In the genomic region with DNA sequence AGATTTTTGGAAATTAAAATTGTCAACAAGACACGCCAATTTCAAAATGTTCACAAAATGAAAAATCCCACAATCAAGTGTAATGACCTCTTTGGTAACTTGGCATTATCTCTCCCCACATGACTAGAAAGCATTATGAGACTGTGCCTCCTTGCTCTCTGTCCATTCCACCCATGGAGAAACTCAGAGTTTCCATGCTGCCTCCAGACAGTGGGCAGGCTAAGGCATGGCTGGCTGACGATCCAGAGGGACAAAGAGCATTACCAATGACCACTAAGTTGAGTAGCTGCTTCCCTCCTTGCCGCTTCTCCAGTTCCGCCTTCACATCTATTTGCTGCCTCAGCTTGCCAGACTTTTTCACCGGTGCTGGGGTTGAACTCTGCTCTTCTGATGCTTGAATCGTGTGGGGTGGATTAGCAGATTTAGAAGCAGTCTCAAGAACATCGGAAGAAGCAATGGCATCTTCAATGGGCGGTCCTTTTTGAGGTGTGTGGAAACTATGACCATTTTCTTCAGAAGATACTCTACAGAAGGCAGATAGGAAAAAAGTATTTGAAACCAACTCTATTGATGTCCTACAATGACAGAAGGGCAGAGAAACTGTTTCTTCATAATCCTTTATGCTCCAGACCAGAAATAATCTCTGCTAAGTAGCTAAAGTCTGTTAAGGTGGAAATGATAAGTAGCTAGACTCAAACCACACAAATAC, we compare ENCODE assay signal across 22 cellular contexts. TPM values are rescaled to one million over a fixed set of nuclear protein-coding genes. Genes with fewer than 3 reads are reported as not detected.
A peak's percentile ranks its signal among the peaks of the same experiment; 100 is the strongest.
DNase-seq lines count a peak whose midpoint lies in the region; ATAC-seq, FAIRE-seq and TF ChIP-seq lines count a peak whose summit lies in the region.
"Had no signal": no experiment of that assay in that cellular context is flagged by ENCODE, and none has a peak within 500 bp of the region (broad histone marks: within the 10 kb centered on the region; RNA-seq: fewer than 3 reads in every experiment).

No MANE protein-coding gene starts in this region.

- no peak for TF ChIP-seq CTCF in WERI-Rb-1 (IDR thresholded peaks at IDR 0.05; ENCODE audit: low read depth, low read length)
- TF ChIP-seq CTCF in K562 (IDR thresholded peaks at IDR 0.05 in 2 of 3, conservative IDR thresholded peaks at IDR 0.05 in 1 of 3; ENCODE audit: insufficient read depth in 2 of 3, low read depth in 1 of 3, low read length in 3 of 3) = no peak

- H3K4me1 ChIP-seq in CD4-positive, CD25-positive, alpha-beta regulatory T cell (ENCODE audit: control insufficient read depth, insufficient read depth, low read length, poor library complexity, severe bottlenecking) = peaks cover 4% of the 10 kb centered on the region
- H3K4me1 ChIP-seq in K562 (replicated peaks in 1 of 2; ENCODE audit: control insufficient read depth in 2 of 2, insufficient read depth in 2 of 2, low read length in 2 of 2) = no peaks in the 10 kb centered on the region
- H3K4me1 ChIP-seq: Caco-2 had no signal

- no peaks in the 10 kb centered on the region for H3K9me3 ChIP-seq in CD4-positive, CD25-positive, alpha-beta regulatory T cell (ENCODE audit: control insufficient read depth in 2 of 2, low read length in 2 of 2)
- H3K9me3 ChIP-seq in WERI-Rb-1 (ENCODE audit: severe bottlenecking) = no peaks in the 10 kb centered on the region
- no peaks in the 10 kb centered on the region for H3K9me3 ChIP-seq in K562 (replicated peaks; ENCODE audit: control insufficient read depth, insufficient read depth, low read depth, low read length)
- H3K9me3 ChIP-seq: Caco-2 had no signal

- H4K20me1 ChIP-seq in K562 (replicated peaks; ENCODE audit: control insufficient read depth, insufficient read depth, low read length) = no peaks in the 10 kb centered on the region

- no peak overlapping the region for H3K4me3 Mint-ChIP-seq in activated CD4-positive, alpha-beta T cell treated with anti-CD3 and anti-CD28 coated beads for 36 hours
- H3K4me3 Mint-ChIP-seq in activated CD4-positive, alpha-beta T cell treated with anti-CD3 and anti-CD28 coated beads, Interleukin-2, amount 10 ng/mL, durations not matched to agents 7 days and 5 days = no peak overlapping the region
- peak overlapping the region in 1 of 4 donors; percentile 52 for H3K4me3 Mint-ChIP-seq in CD4-positive, CD25-positive, alpha-beta regulatory T cell
- no peak overlapping the region for H3K4me3 Mint-ChIP-seq in stimulated activated memory B cell treated with anti-CD40 and anti-IgM and Interleukin-4, amounts not matched to agents 10 μg/mL and 1 μg/mL and 100 μg/mL, for 72 hours
- H3K4me3 Mint-ChIP-seq: CD14-positive monocyte had no signal

- no peak overlapping the region for H3K4me2 ChIP-seq in K562 (ENCODE audit: insufficient read depth, low read length)
- H3K4me2 ChIP-seq: PC-9 had no signal

- H3K4me1 Mint-ChIP-seq in activated CD4-positive, alpha-beta T cell treated with anti-CD3 and anti-CD28 coated beads for 36 hours = peaks cover 19% of the 10 kb centered on the region
- peaks cover 5% of the 10 kb centered on the region for H3K4me1 Mint-ChIP-seq in activated CD4-positive, alpha-beta T cell treated with anti-CD3 and anti-CD28 coated beads, Interleukin-2, amount 10 ng/mL, durations not matched to agents 7 days and 5 days
- H3K4me1 Mint-ChIP-seq in CD4-positive, CD25-positive, alpha-beta regulatory T cell = peaks cover 10 to 26% (median 22%) of the 10 kb centered on the region in 4 donors
- no peaks in the 10 kb centered on the region for H3K4me1 Mint-ChIP-seq in stimulated activated memory B cell treated with anti-CD40 and anti-IgM and Interleukin-4, amounts not matched to agents 10 μg/mL and 1 μg/mL and 100 μg/mL, for 72 hours
- H3K4me1 Mint-ChIP-seq: CD14-positive monocyte had no signal

- H3K9me1 ChIP-seq in K562 (ENCODE audit: control insufficient read depth, insufficient read depth, low read length) = no peaks in the 10 kb centered on the region

- peaks cover 30% of the 10 kb centered on the region for H3K36me3 Mint-ChIP-seq in activated CD4-positive, alpha-beta T cell treated with anti-CD3 and anti-CD28 coated beads for 36 hours (ENCODE audit: low read depth)
- H3K36me3 Mint-ChIP-seq in activated CD4-positive, alpha-beta T cell treated with anti-CD3 and anti-CD28 coated beads, Interleukin-2, amount 10 ng/mL, durations not matched to agents 7 days and 5 days (ENCODE audit: low read depth) = peaks cover 34% of the 10 kb centered on the region
- peaks cover 29% of the 10 kb centered on the region for H3K36me3 Mint-ChIP-seq in CD4-positive, CD25-positive, alpha-beta regulatory T cell
- H3K36me3 Mint-ChIP-seq in stimulated activated memory B cell treated with anti-CD40 and anti-IgM and Interleukin-4, amounts not matched to agents 10 μg/mL and 1 μg/mL and 100 μg/mL, for 72 hours = peaks cover 21% of the 10 kb centered on the region

- 89% methylated on average over 8 of the region's 8 CpGs for WGBS in K562 (ENCODE audit: insufficient coverage, low coverage, missing lambda C conversion rate)

- no TSS peak for BruUV-seq in K562 (replicated peaks; lab: Mats Ljungman, UMichigan)

- in situ Hi-C loops in K562 (cut with MboI) = no loop called here

- CTCF ChIA-PET in activated CD4-positive, alpha-beta T cell treated with anti-CD3 and anti-CD28 coated beads for 36 hours (lab: Charles Lee) = interaction anchor here (0.7 to 2.1 kb wide), 5 partner anchors 9 to 187 kb away, joined by 3 to 9 read pairs (median 3); a partner anchor contains a TSS
- CTCF ChIA-PET in activated CD4-positive, alpha-beta T cell treated with anti-CD3 and anti-CD28 coated beads, Interleukin-2, amount 10 ng/mL, durations not matched to agents 7 days and 5 days (lab: Charles Lee) = interaction anchor here (0.7 kb wide), 1 partner anchor 109 kb away, joined by 3 read pairs; no protein-coding TSS in a partner anchor
- CTCF ChIA-PET in K562 (lab: Yijun Ruan, JAX; ENCODE audit: low intra/inter-chr PET ratio) = no interaction called here

- peak overlapping the region; percentile 14 for H3K27ac ChIP-seq in CD4-positive, CD25-positive, alpha-beta regulatory T cell (ENCODE audit: insufficient read depth, low read length, poor library complexity, severe bottlenecking)
- H3K27ac ChIP-seq in WERI-Rb-1 = peak overlapping the region; percentile 71
- H3K27ac ChIP-seq in K562 (ENCODE audit: extremely low read depth, low read depth, low read length) = no peak overlapping the region
- H3K27ac ChIP-seq: HL-60, PC-9, RWPE1 had no signal

- no peak overlapping the region for H3K4me3 ChIP-seq in CD4-positive, CD25-positive, alpha-beta regulatory T cell (ENCODE audit: low read depth, low read length)
- peak overlapping the region; percentile 23 for H3K4me3 ChIP-seq in WERI-Rb-1 (ENCODE audit: low read depth, low read length)
- H3K4me3 ChIP-seq in K562 = no peak overlapping the region
- H3K4me3 ChIP-seq: GM12878, PC-9 had no signal

- intact Hi-C loops in activated CD4-positive, alpha-beta T cell treated with anti-CD3 and anti-CD28 coated beads for 36 hours (cut with DNase I, micrococcal nuclease) = no loop called here
- intact Hi-C loops in K562 (cut with micrococcal nuclease) = no loop called here

- no peaks in the 10 kb centered on the region for H3K79me2 ChIP-seq in K562 (ENCODE audit: control insufficient read depth, insufficient read depth, low read length)

- POLR2A ChIA-PET in activated CD4-positive, alpha-beta T cell treated with anti-CD3 and anti-CD28 coated beads for 36 hours (lab: Charles Lee) = no interaction called here
- POLR2A ChIA-PET in activated CD4-positive, alpha-beta T cell treated with anti-CD3 and anti-CD28 coated beads, Interleukin-2, amount 10 ng/mL, durations not matched to agents 7 days and 5 days (lab: Charles Lee) = no interaction called here
- POLR2A ChIA-PET in K562 (lab: Yijun Ruan, JAX) = interaction anchor here (1.4 kb wide), 1 partner anchor 11 kb away, joined by 6 read pairs; no protein-coding TSS in a partner anchor

- H3K27me3 ChIP-seq in CD4-positive, CD25-positive, alpha-beta regulatory T cell (ENCODE audit: control insufficient read depth, insufficient read depth, low read length) = no peaks in the 10 kb centered on the region
- H3K27me3 ChIP-seq in WERI-Rb-1 (ENCODE audit: insufficient read depth, low read depth, severe bottlenecking) = no peaks in the 10 kb centered on the region
- no peaks in the 10 kb centered on the region for H3K27me3 ChIP-seq in K562 (ENCODE audit: control insufficient read depth in 2 of 2, insufficient read depth in 2 of 2, low read length in 2 of 2)

- no peak for DNase-seq in activated CD4-positive, alpha-beta T cell treated with anti-CD3 and anti-CD28 coated beads for 36 hours
- no peak for DNase-seq in activated CD4-positive, alpha-beta T cell treated with anti-CD3 and anti-CD28 coated beads, Interleukin-2, amount 10 ng/mL, durations not matched to agents 7 days and 5 days
- no peak for DNase-seq in CD4-positive, CD25-positive, alpha-beta regulatory T cell
- peak; percentile 56 for DNase-seq in WERI-Rb-1
- DNase-seq in K562 (ENCODE audit: extremely low read depth in 1 of 4, low spot score in 3 of 4) = no peak
- DNase-seq: 8988T, Caco-2, GOT3, NCI-H1417 treated with DMSO at 0.1 percent for 48 hours, NCI-H187 treated with DMSO at 0.1 percent for 48 hours, NCI-H226, PC-9 had no signal

- H3K9me3 Mint-ChIP-seq in activated CD4-positive, alpha-beta T cell treated with anti-CD3 and anti-CD28 coated beads for 36 hours (ENCODE audit: low read depth) = no peaks in the 10 kb centered on the region
- H3K9me3 Mint-ChIP-seq in activated CD4-positive, alpha-beta T cell treated with anti-CD3 and anti-CD28 coated beads, Interleukin-2, amount 10 ng/mL, durations not matched to agents 7 days and 5 days = no peaks in the 10 kb centered on the region
- no peaks in the 10 kb centered on the region for H3K9me3 Mint-ChIP-seq in CD4-positive, CD25-positive, alpha-beta regulatory T cell
- H3K9me3 Mint-ChIP-seq in stimulated activated memory B cell treated with anti-CD40 and anti-IgM and Interleukin-4, amounts not matched to agents 10 μg/mL and 1 μg/mL and 100 μg/mL, for 72 hours = no peaks in the 10 kb centered on the region
- H3K9me3 Mint-ChIP-seq: CD14-positive monocyte had no signal

- H3K27ac Mint-ChIP-seq in activated CD4-positive, alpha-beta T cell treated with anti-CD3 and anti-CD28 coated beads for 36 hours = peak overlapping the region; percentile 52
- no peak overlapping the region for H3K27ac Mint-ChIP-seq in activated CD4-positive, alpha-beta T cell treated with anti-CD3 and anti-CD28 coated beads, Interleukin-2, amount 10 ng/mL, durations not matched to agents 7 days and 5 days
- H3K27ac Mint-ChIP-seq in CD4-positive, CD25-positive, alpha-beta regulatory T cell = peak overlapping the region; percentile 41 to 68 (median 63)
- H3K27ac Mint-ChIP-seq in stimulated activated memory B cell treated with anti-CD40 and anti-IgM and Interleukin-4, amounts not matched to agents 10 μg/mL and 1 μg/mL and 100 μg/mL, for 72 hours = no peak overlapping the region
- H3K27ac Mint-ChIP-seq: CD14-positive monocyte had no signal

- TF ChIP-seq EP300 in K562 (IDR thresholded peaks at IDR 0.05; ENCODE audit: low read length) = no peak

- H3K9ac ChIP-seq in K562 (ENCODE audit: insufficient read depth in 1 of 2, low read depth in 2 of 2, low read length in 2 of 2) = 0 out of 4 replicates have a peak overlapping the region, but pooled peaks of 1 of the 2 experiments have one; percentile 8

- H3K36me3 ChIP-seq in CD4-positive, CD25-positive, alpha-beta regulatory T cell (ENCODE audit: control insufficient read depth, insufficient read depth, low read length) = peaks cover 38% of the 10 kb centered on the region
- H3K36me3 ChIP-seq in WERI-Rb-1 = peaks cover 18% of the 10 kb centered on the region
- H3K36me3 ChIP-seq in K562 (ENCODE audit: control insufficient read depth, insufficient read depth, low read length) = peaks cover 87% of the 10 kb centered on the region

- TF ChIP-seq RAD21 in K562 (CRISPR knock-in tag; conservative IDR thresholded peaks at IDR 0.05 in 1 of 2, IDR thresholded peaks at IDR 0.05 in 1 of 2) = no peak

- FAIRE-seq in K562 (lab: Jason Lieb, UNC) = peak; percentile 23
- FAIRE-seq: GM12878, GM18507 had no signal

- no peak for TF ChIP-seq POLR2A in K562 (conservative IDR thresholded peaks at IDR 0.05)

- ATAC-seq in activated CD4-positive, alpha-beta T cell treated with anti-CD3 and anti-CD28 coated beads for 36 hours = peak; percentile 39
- no peak for ATAC-seq in CD4-positive, CD25-positive, alpha-beta regulatory T cell (ENCODE audit: low read depth in 2 of 2)
- no peak for ATAC-seq in K562
- ATAC-seq in GM18502 (IDR thresholded peaks at IDR 0.05; ENCODE audit: poor library complexity, unreplicated experiment) = no peak
- no peak for ATAC-seq in stimulated activated memory B cell treated with anti-CD40 and anti-IgM and Interleukin-4, amounts not matched to agents 10 μg/mL and 1 μg/mL and 100 μg/mL, for 72 hours
- no peak for ATAC-seq in GM21526 (IDR thresholded peaks at IDR 0.05; ENCODE audit: low FRiP score, unreplicated experiment)
- ATAC-seq: GM12878, HCT116 had no signal

- H2AFZ ChIP-seq in K562 (ENCODE audit: low read depth, low read length) = no peak overlapping the region
- H2AFZ ChIP-seq: PC-9 had no signal

- H3K27me3 Mint-ChIP-seq in activated CD4-positive, alpha-beta T cell treated with anti-CD3 and anti-CD28 coated beads for 36 hours = no peaks in the 10 kb centered on the region
- H3K27me3 Mint-ChIP-seq in activated CD4-positive, alpha-beta T cell treated with anti-CD3 and anti-CD28 coated beads, Interleukin-2, amount 10 ng/mL, durations not matched to agents 7 days and 5 days = no peaks in the 10 kb centered on the region
- no peaks in the 10 kb centered on the region for H3K27me3 Mint-ChIP-seq in CD4-positive, CD25-positive, alpha-beta regulatory T cell
- no peaks in the 10 kb centered on the region for H3K27me3 Mint-ChIP-seq in stimulated activated memory B cell treated with anti-CD40 and anti-IgM and Interleukin-4, amounts not matched to agents 10 μg/mL and 1 μg/mL and 100 μg/mL, for 72 hours

RNA-seq across cellular contexts. Expression of a gene that starts 47.4 kb away (rescaled TPM):
- total RNA-seq in activated CD4-positive, alpha-beta T cell treated with anti-CD3 and anti-CD28 coated beads for 36 hours = 1 to 10 TPM in 1 of 2 experiments, under 1 TPM in 1; 0.67 to 1.7 TPM
- total RNA-seq in activated CD4-positive, alpha-beta T cell treated with anti-CD3 and anti-CD28 coated beads, Interleukin-2, amount 10 ng/mL, durations not matched to agents 7 days and 5 days = 1 to 10 TPM in 1 of 2 experiments, under 1 TPM in 1; 0.89 to 1.0 TPM
- total RNA-seq in CD4-positive, CD25-positive, alpha-beta regulatory T cell = 4.4 TPM
- under 1 TPM in 1 of 4 donors, not detected in 3; 0.39 TPM for polyA plus RNA-seq in CD4-positive, CD25-positive, alpha-beta regulatory T cell
- total RNA-seq in K562 (2011; cell fraction: chromatin; rRNA removed; ENCODE audit: low replicate concordance) = 0.55 and 0.74 TPM in 2 replicates
- not detected in 2 replicates for total RNA-seq in K562 (2011; cell fraction: nucleolus; rRNA removed)
- total RNA-seq in K562 (2011; cell fraction: nucleoplasm; rRNA removed) = 0.76 TPM in 1 of 2 replicates, not detected in the other
- total RNA-seq in K562 (2014; rRNA removed) (0.04 and 0.05 TPM in 2 replicates), K562 (2014; rRNA removed; fragmentation: Illumina TruSeq; extraction: Trizol) (0.04 TPM in 1 of 2 replicates, not detected in the other), K562 (2015; rRNA removed; fragmentation: Illumina TruSeq; extraction: Trizol) (0.18 and 0.19 TPM in 2 replicates), K562 (2021) (0.16 and 0.18 TPM in 2 replicates)
- polyA plus RNA-seq in K562 (2011; rRNA removed) (0.03 and 0.08 TPM in 2 replicates), K562 (2014; fragmentation: Illumina TruSeq; extraction: Trizol) (0.08 TPM in 1 of 2 replicates, not detected in the other), K562 (2014; fragmentation: Nextera tagmentation; extraction: Ambion mirVana) (under 1 TPM in 1 of 2 experiments, not detected in 1; 0.03 TPM), K562 (2014; rRNA removed) (0.03 TPM in 2 replicates)
- 0.01 and 0.06 TPM in 2 replicates for polyA plus RNA-seq in K562 (2011; cell fraction: cytosol; rRNA removed)
- 0.21 TPM in 1 of 2 replicates, not detected in the other for polyA plus RNA-seq in K562 (2011; cell fraction: nucleus; rRNA removed)
- 0.04 and 0.05 TPM in 2 replicates for polyA plus RNA-seq in K562 (2012)
- polyA minus RNA-seq in K562 (2011; rRNA and poly(A)+ RNA removed) = 0.15 TPM in 1 of 2 replicates, not detected in the other
- not detected in 2 replicates for polyA minus RNA-seq in K562 (2011; cell fraction: cytosol; rRNA and poly(A)+ RNA removed)
- polyA minus RNA-seq in K562 (2011; cell fraction: nucleus; rRNA and poly(A)+ RNA removed) = 0.78 TPM in 1 of 2 replicates, not detected in the other
- total RNA-seq: M059J had no signal
- polyA plus RNA-seq: CD14-positive monocyte had no signal

RNA-seq across cellular contexts. Expression of a gene that starts 57.3 kb away (rescaled TPM):
- 100 to 1,000 TPM; 133 to 141 TPM for total RNA-seq in activated CD4-positive, alpha-beta T cell treated with anti-CD3 and anti-CD28 coated beads for 36 hours
- total RNA-seq in activated CD4-positive, alpha-beta T cell treated with anti-CD3 and anti-CD28 coated beads, Interleukin-2, amount 10 ng/mL, durations not matched to agents 7 days and 5 days = 10 to 100 TPM; 71.5 to 74.7 TPM
- total RNA-seq in CD4-positive, CD25-positive, alpha-beta regulatory T cell = 109 TPM
- polyA plus RNA-seq in CD4-positive, CD25-positive, alpha-beta regulatory T cell = 10 to 100 TPM; 49.4 to 66.8 (median 61.8) TPM
- total RNA-seq in K562 (2011; cell fraction: chromatin; rRNA removed; ENCODE audit: low replicate concordance) = 82.7 and 242 TPM in 2 replicates
- total RNA-seq in K562 (2011; cell fraction: nucleolus; rRNA removed) = 27.5 and 35.5 TPM in 2 replicates
- 68.2 and 121 TPM in 2 replicates for total RNA-seq in K562 (2011; cell fraction: nucleoplasm; rRNA removed)
- total RNA-seq in K562 (2014; rRNA removed) (133 and 145 TPM in 2 replicates), K562 (2014; rRNA removed; fragmentation: Illumina TruSeq; extraction: Trizol) (184 and 207 TPM in 2 replicates), K562 (2015; rRNA removed; fragmentation: Illumina TruSeq; extraction: Trizol) (161 and 170 TPM in 2 replicates), K562 (2021) (128 and 140 TPM in 2 replicates)
- polyA plus RNA-seq in K562 (2011; rRNA removed) (131 and 175 TPM in 2 replicates), K562 (2014; fragmentation: Illumina TruSeq; extraction: Trizol) (117 and 121 TPM in 2 replicates), K562 (2014; fragmentation: Nextera tagmentation; extraction: Ambion mirVana) (100 to 1,000 TPM; 101 to 199 TPM), K562 (2014; rRNA removed) (115 and 120 TPM in 2 replicates)
- 34.0 and 60.3 TPM in 2 replicates for polyA plus RNA-seq in K562 (2011; cell fraction: cytosol; rRNA removed)
- polyA plus RNA-seq in K562 (2011; cell fraction: nucleus; rRNA removed) = 57.7 and 92.5 TPM in 2 replicates
- polyA plus RNA-seq in K562 (2012) = 75.8 and 104 TPM in 2 replicates
- 345 and 377 TPM in 2 replicates for polyA minus RNA-seq in K562 (2011; rRNA and poly(A)+ RNA removed)
- polyA minus RNA-seq in K562 (2011; cell fraction: cytosol; rRNA and poly(A)+ RNA removed) = 82.5 and 96.0 TPM in 2 replicates
- polyA minus RNA-seq in K562 (2011; cell fraction: nucleus; rRNA and poly(A)+ RNA removed) = 84.1 and 152 TPM in 2 replicates

Comparison
In these comparisons a context has a peak if more than half of its experiments do, and no peak if none do; other contexts are left out.
1. H3K27ac Mint-ChIP-seq: peak in activated CD4-positive, alpha-beta T cell treated with anti-CD3 and anti-CD28 coated beads for 36 hours (single experiment) and CD4-positive, CD25-positive, alpha-beta regulatory T cell (3 of 3); none in activated CD4-positive, alpha-beta T cell treated with anti-CD3 and anti-CD28 coated beads, Interleukin-2, amount 10 ng/mL, durations not matched to agents 7 days and 5 days (single experiment) and stimulated activated memory B cell treated with anti-CD40 and anti-IgM and Interleukin-4, amounts not matched to agents 10 μg/mL and 1 μg/mL and 100 μg/mL, for 72 hours (single experiment).